In genomic region chr5:132067941-132068808, GRCh38 we compare ENCODE assay signal across 21 cellular contexts. TPM values are rescaled to one million over a fixed set of nuclear protein-coding genes. Genes with fewer than 3 reads are reported as not detected.
DNase-seq lines count a peak whose midpoint lies in the region; ATAC-seq, FAIRE-seq and TF ChIP-seq lines count a peak whose summit lies in the region.
"Had no signal": no experiment of that assay in that cellular context is flagged by ENCODE, and none has a peak within 500 bp of the region (broad histone marks: within the 10 kb centered on the region; RNA-seq: fewer than 3 reads in every experiment).

No MANE protein-coding gene starts in this region.

- H3K9me3 ChIP-seq in left ventricle myocardium inferior (replicated peaks) (no peaks in the 10 kb centered on the region), heart left ventricle (no peaks in the 10 kb centered on the region), IMR-90 (ENCODE audit: control insufficient read depth, insufficient read depth, low read length) (no peaks in the 10 kb centered on the region), kidney (ENCODE audit: control insufficient read depth in 1 of 2, low read length in 2 of 2) (no peaks in the 10 kb centered on the region)

- H2AK5ac ChIP-seq in IMR-90 (ENCODE audit: low read depth, low read length), result no peak overlapping the region

- no peak overlapping the region for H4K91ac ChIP-seq in IMR-90 (ENCODE audit: insufficient read depth, low read depth, low read length)

- FAIRE-seq in kidney (lab: Jason Lieb, UNC), result no peak
- FAIRE-seq: HepG2, RCC 7860 had no signal

- H4K8ac ChIP-seq in IMR-90 (ENCODE audit: low read depth in 2 of 2, low read length in 2 of 2), result no peak overlapping the region

- no peak overlapping the region for H3K9ac ChIP-seq in IMR-90 (ENCODE audit: low read depth, low read length)
- H3K9ac ChIP-seq in kidney (ENCODE audit: low read length in 2 of 2), result no peak overlapping the region

- peak; percentile 1 for DNase-seq in left ventricle myocardium inferior
- no peak for DNase-seq in heart left ventricle
- no peak for DNase-seq in IMR-90
- DNase-seq in kidney, result peak; percentile 47
- DNase-seq in stimulated activated naive B cell treated with anti-CD40 and anti-IgM and Interleukin-4, amounts not matched to agents 10 μg/mL and 1 μg/mL and 100 μg/mL, for 72 hours, result no peak
- DNase-seq in inferior parietal cortex (ENCODE audit: extremely low spot score), result no peak
- no peak for DNase-seq in activated CD4-positive, CD25-positive, alpha-beta regulatory T cell (lab: John Stamatoyannopoulos, UW)
- DNase-seq: DMS79 treated with DMSO at 0.1 percent for 48 hours, H7, HFFc6, KG1, NCI-H1105 treated with DMSO at 0.1 percent for 48 hours, NCI-H1694 treated with DMSO at 0.1 percent for 48 hours, NCI-H2227 treated with DMSO at 0.1 percent for 48 hours, NCI-H510A treated with DMSO at 0.1 percent for 48 hours, NCI-H774, Right ventricle myocardium superior had no signal

- H3K27ac ChIP-seq in left ventricle myocardium inferior (replicated peaks), result no peak overlapping the region
- H3K27ac ChIP-seq in heart left ventricle, result no peak overlapping the region
- no peak overlapping the region for H3K27ac ChIP-seq in IMR-90 (ENCODE audit: insufficient read depth, low read length)
- no peak overlapping the region for H3K27ac ChIP-seq in kidney (ENCODE audit: low read depth in 2 of 2, low read length in 2 of 2)

- no peaks in the 10 kb centered on the region for H3K36me3 Mint-ChIP-seq in stimulated activated naive B cell treated with anti-CD40 and anti-IgM and Interleukin-4, amounts not matched to agents 10 μg/mL and 1 μg/mL and 100 μg/mL, for 72 hours

- no peak for ATAC-seq in heart left ventricle
- no peak for ATAC-seq in IMR-90 (ENCODE audit: low read depth)
- no peak for ATAC-seq in stimulated activated naive B cell treated with anti-CD40 and anti-IgM and Interleukin-4, amounts not matched to agents 10 μg/mL and 1 μg/mL and 100 μg/mL, for 72 hours (replicated peaks)
- ATAC-seq: HepG2 had no signal

- no peak overlapping the region for H3K4me2 ChIP-seq in IMR-90 (ENCODE audit: low read depth, low read length)

- no peaks in the 10 kb centered on the region for H3K36me3 ChIP-seq in left ventricle myocardium inferior
- no peaks in the 10 kb centered on the region for H3K36me3 ChIP-seq in heart left ventricle
- no peaks in the 10 kb centered on the region for H3K36me3 ChIP-seq in IMR-90 (ENCODE audit: control insufficient read depth, insufficient read depth, low read length)
- no peaks in the 10 kb centered on the region for H3K36me3 ChIP-seq in kidney (ENCODE audit: control insufficient read depth in 1 of 2, insufficient read depth in 2 of 2, low read length in 2 of 2)

- H3K4me3 ChIP-seq in left ventricle myocardium inferior, result no peak overlapping the region
- no peak overlapping the region for H3K4me3 ChIP-seq in heart left ventricle
- H3K4me3 ChIP-seq in IMR-90 (ENCODE audit: insufficient read depth, low read depth, low read length), result no peak overlapping the region
- H3K4me3 ChIP-seq in kidney (ENCODE audit: low read length in 2 of 2), result no peak overlapping the region

- in situ Hi-C loops in IMR-90 (cut with MboI; ENCODE audit: low sequenced_read_pairs), result loop anchor here (5.0 to 10.0 kb wide), 2 partner anchors 114 to 297 kb away; partner anchors contain the start of gene SLC22A5

- WGBS in heart left ventricle, 4 donors, result 90 to 98% (median 95%) methylated on average over 11 to 13 of the region's 13 CpGs
- 100% methylated on average over 4 of the region's 13 CpGs; no CpG with 5 or more reads in 1 of the 2 experiments for WGBS in IMR-90 (ENCODE audit: extremely low coverage in 2 of 2, insufficient read length in 1 of 2), 2 experiments

- H2BK120ac ChIP-seq in IMR-90 (ENCODE audit: low read depth, low read length), result no peak overlapping the region

- H2AK9ac ChIP-seq in IMR-90 (replicated peaks; ENCODE audit: low read depth, low read length, poor library complexity), result peak overlapping the region; percentile 44

- H3K27ac Mint-ChIP-seq in stimulated activated naive B cell treated with anti-CD40 and anti-IgM and Interleukin-4, amounts not matched to agents 10 μg/mL and 1 μg/mL and 100 μg/mL, for 72 hours, result peak overlapping the region; percentile 77
- H3K27ac Mint-ChIP-seq: HFFc6 had no signal

- no peak overlapping the region for H3K14ac ChIP-seq in IMR-90 (replicated peaks; ENCODE audit: low read depth, low read length)

- TF ChIP-seq RAD21 in IMR-90 (IDR thresholded peaks at IDR 0.05; ENCODE audit: low read length), result no peak

- no peaks in the 10 kb centered on the region for H4K20me1 ChIP-seq in IMR-90 (ENCODE audit: insufficient read depth, low read length)

- H3K27me3 Mint-ChIP-seq in stimulated activated naive B cell treated with anti-CD40 and anti-IgM and Interleukin-4, amounts not matched to agents 10 μg/mL and 1 μg/mL and 100 μg/mL, for 72 hours, result no peaks in the 10 kb centered on the region

- H2BK20ac ChIP-seq in IMR-90 (ENCODE audit: low read depth, low read length), result no peak overlapping the region

- no peaks in the 10 kb centered on the region for H3K79me1 ChIP-seq in IMR-90 (ENCODE audit: low read depth in 1 of 2, low read length in 2 of 2)

- intact Hi-C loops in left ventricle myocardium inferior (cut with micrococcal nuclease) (no loop called here), heart left ventricle (cut with DNase I) (loop anchor here in 5 of 10 donors (5.0 to 10.0 kb wide), 4 partner anchors 64 to 317 kb away; no protein-coding TSS in a partner anchor), IMR-90 (cut with micrococcal nuclease) (loop anchor here (5.0 to 10.0 kb wide), 2 partner anchors 314 to 427 kb away; partner anchors contain the start of gene IRF1), kidney (cut with DNase I) (no loop called here)

- no peak overlapping the region for H2BK5ac ChIP-seq in IMR-90 (ENCODE audit: low read depth, low read length, poor library complexity, severe bottlenecking)

- dilution Hi-C loops in IMR-90 (cut with HindIII; ENCODE audit: low sequenced_read_pairs, unreplicated experiment), result no loop called here

- BruUV-seq in IMR-90 (replicated peaks; lab: Mats Ljungman, UMichigan), result no TSS peak

- H2BK15ac ChIP-seq in IMR-90 (ENCODE audit: low read depth, low read length), result no peak overlapping the region

- CTCF ChIA-PET in IMR-90 (lab: Yijun Ruan, JAX), result no interaction called here

- H3K23ac ChIP-seq in IMR-90 (ENCODE audit: low read depth, low read length), result no peak overlapping the region

- H3K4me3 Mint-ChIP-seq in stimulated activated naive B cell treated with anti-CD40 and anti-IgM and Interleukin-4, amounts not matched to agents 10 μg/mL and 1 μg/mL and 100 μg/mL, for 72 hours, result no peak overlapping the region
- H3K4me3 Mint-ChIP-seq: HFFc6 had no signal

- TF ChIP-seq POLR2A in heart left ventricle (IDR thresholded peaks at IDR 0.05), result no peak
- no peak for TF ChIP-seq POLR2A in IMR-90 (IDR thresholded peaks at IDR 0.05; ENCODE audit: low read depth, low read length)

- no peaks in the 10 kb centered on the region for H3K27me3 ChIP-seq in left ventricle myocardium inferior (ENCODE audit: low read depth)
- no peaks in the 10 kb centered on the region for H3K27me3 ChIP-seq in heart left ventricle
- no peaks in the 10 kb centered on the region for H3K27me3 ChIP-seq in IMR-90 (ENCODE audit: control insufficient read depth, insufficient read depth, low read length)

- peaks cover 57 to 96% of the 10 kb centered on the region in 2 donors for H3K4me1 Mint-ChIP-seq in stimulated activated naive B cell treated with anti-CD40 and anti-IgM and Interleukin-4, amounts not matched to agents 10 μg/mL and 1 μg/mL and 100 μg/mL, for 72 hours

- H2AFZ ChIP-seq in IMR-90 (replicated peaks; ENCODE audit: low read length, poor library complexity), result peak overlapping the region; percentile 36

- no peak overlapping the region for H3K18ac ChIP-seq in IMR-90 (ENCODE audit: low read depth, low read length)

- peaks cover 6% of the 10 kb centered on the region; the same call in 1 of the 2 replicates for H3K9me1 ChIP-seq in IMR-90 (ENCODE audit: insufficient read depth, low read length)

- TF ChIP-seq CTCF in left ventricle myocardium inferior (IDR thresholded peaks at IDR 0.05; ENCODE audit: borderline replicate concordance) (no peak), heart left ventricle (IDR thresholded peaks at IDR 0.05) (no peak), IMR-90 (conservative IDR thresholded peaks at IDR 0.05; ENCODE audit: low read depth, low read length) (no peak), kidney (IDR thresholded peaks at IDR 0.05; ENCODE audit: borderline replicate concordance, extremely low read depth, insufficient read depth) (no peak)

- H3K56ac ChIP-seq in IMR-90 (ENCODE audit: extremely low read depth, insufficient read depth, low read length), result no peak overlapping the region

- POLR2A ChIA-PET in IMR-90 (lab: Charles Lee; ENCODE audit: unreplicated experiment), result no interaction called here

- H3K4ac ChIP-seq in IMR-90 (ENCODE audit: low read depth, low read length), result no peak overlapping the region

- no peaks in the 10 kb centered on the region for H3K9me3 Mint-ChIP-seq in stimulated activated naive B cell treated with anti-CD40 and anti-IgM and Interleukin-4, amounts not matched to agents 10 μg/mL and 1 μg/mL and 100 μg/mL, for 72 hours
- H3K9me3 Mint-ChIP-seq: HFFc6 had no signal

- no peak overlapping the region for H4K5ac ChIP-seq in IMR-90 (ENCODE audit: low read depth, low read length)

- H3K4me1 ChIP-seq in left ventricle myocardium inferior (peaks cover 3% of the 10 kb centered on the region), heart left ventricle (peaks cover 0 to 5% (median 0%) of the 10 kb centered on the region in 12 donors), IMR-90 (ENCODE audit: control insufficient read depth, insufficient read depth, low read length) (peaks cover 5% of the 10 kb centered on the region), kidney (ENCODE audit: control insufficient read depth in 1 of 2, insufficient read depth in 1 of 2, low read depth in 1 of 2, low read length in 2 of 2) (no peaks in the 10 kb centered on the region)

RNA-seq across cellular contexts. Expression of gene CSF2, which starts 5.4 kb away (rescaled TPM):
- total RNA-seq in left ventricle myocardium inferior, result not detected
- total RNA-seq in heart left ventricle, result under 1 TPM in 1 of 9 donors, not detected in 8; 0.67 TPM
- not detected for polyA plus RNA-seq in heart left ventricle
- total RNA-seq in IMR-90 (2012; rRNA removed), result not detected in 2 replicates
- polyA plus RNA-seq in IMR-90 (2012; rRNA removed), result 0.26 and 0.31 TPM in 2 replicates
- 0.31 and 1.2 TPM in 2 replicates for polyA plus RNA-seq in IMR-90 (2012; cell fraction: cytosol; rRNA removed)
- 0.70 and 0.79 TPM in 2 replicates for polyA plus RNA-seq in IMR-90 (2012; cell fraction: nucleus; rRNA removed; ENCODE audit: low replicate concordance)
- not detected for total RNA-seq in kidney
- polyA plus RNA-seq in kidney (ENCODE audit: insufficient read depth, low read depth, low replicate concordance), result not detected
- total RNA-seq: H7, HepG2, OCI-LY7, Right ventricle myocardium superior had no signal
- polyA plus RNA-seq: CD14-positive monocyte, HepG2 had no signal

RNA-seq across cellular contexts. Expression of gene IL3, which starts 7.7 kb away (rescaled TPM):
- total RNA-seq in left ventricle myocardium inferior (not detected), heart left ventricle (not detected), IMR-90 (2012; rRNA removed) (not detected in 2 replicates), kidney (not detected)
- polyA plus RNA-seq in heart left ventricle (not detected), IMR-90 (2012; rRNA removed) (not detected in 2 replicates), kidney (ENCODE audit: insufficient read depth, low read depth, low replicate concordance) (not detected)
- not detected in 2 replicates for polyA plus RNA-seq in IMR-90 (2012; cell fraction: cytosol; rRNA removed)
- not detected in 2 replicates for polyA plus RNA-seq in IMR-90 (2012; cell fraction: nucleus; rRNA removed; ENCODE audit: low replicate concordance)
- total RNA-seq: H7, HepG2, HFFc6, OCI-LY7, Right ventricle myocardium superior had no signal
- polyA plus RNA-seq: CD14-positive monocyte, HepG2 had no signal

RNA-seq across cellular contexts. Expression of gene ACSL6, which starts 56.7 kb away (rescaled TPM):
- total RNA-seq in left ventricle myocardium inferior (2.7 TPM), heart left ventricle (1 to 10 TPM in 5 of 9 donors, under 1 TPM in 4; 0.53 to 3.8 (median 2.1) TPM), IMR-90 (2012; rRNA removed) (not detected in 2 replicates), kidney (1.4 TPM)
- polyA plus RNA-seq in heart left ventricle (1 to 10 TPM in 1 of 2 donors, under 1 TPM in 1; 0.33 to 3.2 TPM), IMR-90 (2012; rRNA removed) (not detected in 2 replicates), kidney (ENCODE audit: insufficient read depth, low read depth, low replicate concordance) (2.1 TPM)
- polyA plus RNA-seq in IMR-90 (2012; cell fraction: cytosol; rRNA removed), result not detected in 2 replicates
- not detected in 2 replicates for polyA plus RNA-seq in IMR-90 (2012; cell fraction: nucleus; rRNA removed; ENCODE audit: low replicate concordance)
- total RNA-seq: HFFc6, OCI-LY7 had no signal

Comparison
In these comparisons a context has a peak if more than half of its experiments do, and no peak if none do; other contexts are left out.
1. DNase-seq: peak in left ventricle myocardium inferior (single experiment) and kidney (single experiment); none in heart left ventricle (0 of 5), IMR-90 (single experiment), stimulated activated naive B cell treated with anti-CD40 and anti-IgM and Interleukin-4, amounts not matched to agents 10 μg/mL and 1 μg/mL and 100 μg/mL, for 72 hours (single experiment), inferior parietal cortex (single experiment) and activated CD4-positive, CD25-positive, alpha-beta regulatory T cell (0 of 4).